22 cellular contexts compared by ENCODE assay signal in genomic region chrX:585115-585808, GRCh38. TPM values are rescaled to one million over a fixed set of nuclear protein-coding genes. Genes with fewer than 3 reads are reported as not detected.
"Had no signal": no experiment of that assay in that cellular context is flagged by ENCODE, and none has a peak within 500 bp of the region (broad histone marks: within the 10 kb centered on the region; RNA-seq: fewer than 3 reads in every experiment).

No MANE protein-coding gene starts in this region.

- H3K4me3 ChIP-seq: hepatocyte, left ventricle myocardium inferior, psoas muscle, skin epidermis, stomach had no signal

- DNase-seq: activated CD4-positive, alpha-beta T cell treated with anti-CD3 and anti-CD28 coated beads for 4 hours; activated CD8-positive, alpha-beta T cell treated with anti-CD3 and anti-CD28 coated beads for 36 hours; activated naive CD4-positive, alpha-beta T cell treated with anti-CD3 and anti-CD28 coated beads for 36 hours; activated naive CD8-positive, alpha-beta T cell treated with anti-CD3 and anti-CD28 coated beads, Interleukin-2, amount 50 U/mL, for 24 hours; activated T-cell treated with anti-CD3 and anti-CD28 coated beads, Interleukin-2, amount 50 U/mL, for 24 hours; anterior cingulate cortex; caudate nucleus; foreskin fibroblast; kidney glomerular epithelial cell; left ventricle myocardium inferior; psoas muscle; right cardiac atrium; stomach; trophoblast cell; WERI-Rb-1 had no signal

- H3K36me3 ChIP-seq: left ventricle myocardium inferior, stomach, WERI-Rb-1 had no signal

- H3K4me1 ChIP-seq: left ventricle myocardium inferior, psoas muscle, stomach had no signal

- H3K27ac ChIP-seq: epithelial cell of prostate, hepatocyte, left ventricle myocardium inferior, psoas muscle, skin epidermis, stomach, WERI-Rb-1 had no signal

- H3K27me3 ChIP-seq: hepatocyte had no signal

- H3K9me3 ChIP-seq: left ventricle myocardium inferior, psoas muscle had no signal

- ATAC-seq: activated CD8-positive, alpha-beta T cell treated with anti-CD3 and anti-CD28 coated beads for 36 hours; activated naive CD8-positive, alpha-beta T cell treated with anti-CD3 and anti-CD28 coated beads, Interleukin-2, amount 50 U/mL, for 24 hours; psoas muscle; right cardiac atrium had no signal

RNA-seq across cellular contexts. Expression of gene SHOX, which starts 45.3 kb away (rescaled TPM):
- total RNA-seq: activated CD8-positive, alpha-beta T cell treated with anti-CD3 and anti-CD28 coated beads for 36 hours; activated naive CD4-positive, alpha-beta T cell treated with anti-CD3 and anti-CD28 coated beads for 36 hours; dermis microvascular lymphatic vessel endothelial cell; glomerular endothelial cell; left ventricle myocardium inferior; mononuclear cell; psoas muscle; right cardiac atrium; T-helper 2 cell treated with Interferon-gamma antibody and Interleukin-4, amounts not matched to agents 100 ng/mL and 5 ng/mL, for 36 hours had no signal
- polyA plus RNA-seq: hepatocyte, right cardiac atrium, stomach had no signal
